ENCODE assay signal across 22 cellular contexts in the genomic region with DNA sequence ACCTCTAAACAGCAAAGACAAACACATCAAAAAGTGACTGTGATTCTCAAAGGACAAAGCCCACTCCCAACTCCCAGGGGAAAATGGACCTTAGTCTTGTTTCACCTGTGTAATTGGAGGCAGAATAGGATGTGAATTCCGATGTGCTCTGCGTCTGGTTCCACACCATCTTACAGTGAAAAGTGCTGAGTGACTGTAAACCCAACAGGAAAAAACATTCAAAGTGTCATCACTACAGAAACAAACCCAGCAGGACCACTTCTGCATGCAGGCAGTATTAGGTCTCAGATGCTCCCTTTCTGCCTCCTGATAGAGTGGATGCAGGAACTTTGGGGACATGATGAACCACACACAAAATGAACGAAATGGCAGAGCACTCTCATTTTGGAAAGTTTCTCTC. TPM values are rescaled to one million over a fixed set of nuclear protein-coding genes. Genes with fewer than 3 reads are reported as not detected.
DNase-seq lines count a peak whose midpoint lies in the region; ATAC-seq and TF ChIP-seq lines count a peak whose summit lies in the region.
"Had no signal": no experiment of that assay in that cellular context is flagged by ENCODE, and none has a peak within 500 bp of the region (broad histone marks: within the 10 kb centered on the region; RNA-seq: fewer than 3 reads in every experiment).

No MANE protein-coding gene starts in this region.

- H3K27ac ChIP-seq in lung (ENCODE audit: low read depth in 1 of 2, low read length in 1 of 2) (no peak overlapping the region), gastroesophageal sphincter (no peak overlapping the region)
- H3K27ac ChIP-seq: C4-2B, SJCRH30 had no signal

- TF ChIP-seq POLR2A in gastroesophageal sphincter (IDR thresholded peaks at IDR 0.05), result no peak

- peaks cover 2 to 3% of the 10 kb centered on the region in 2 donors for H3K9me3 Mint-ChIP-seq in activated T-cell treated with anti-CD3 and anti-CD28 coated beads, Interleukin-2, amount 50 U/mL, for 72 hours
- peaks cover 4% of the 10 kb centered on the region for H3K9me3 Mint-ChIP-seq in activated T-cell treated with anti-CD3 and anti-CD28 coated beads, Interleukin-2, amount 50 U/mL, for 4 hours
- peaks cover 4% of the 10 kb centered on the region for H3K9me3 Mint-ChIP-seq in WTC11
- peaks cover 3% of the 10 kb centered on the region for H3K9me3 Mint-ChIP-seq in stimulated activated effector memory CD8-positive, alpha-beta T cell treated with anti-CD3 and anti-CD28 coated beads, Interleukin-12 subunit alpha, Interleukin-12 subunit beta, amount 100 ng/mL, for 72 hours

- peaks cover 9 to 13% of the 10 kb centered on the region in 2 donors for H3K36me3 ChIP-seq in lung (ENCODE audit: control insufficient read depth in 2 of 2, insufficient read depth in 2 of 2, low read length in 2 of 2)
- H3K36me3 ChIP-seq in gastroesophageal sphincter, result peaks cover 0 to 34% of the 10 kb centered on the region in 2 donors

- H3K9me3 ChIP-seq in lung (ENCODE audit: control insufficient read depth in 2 of 2, insufficient read depth in 1 of 2, low read length in 1 of 2), result no peaks in the 10 kb centered on the region
- no peaks in the 10 kb centered on the region for H3K9me3 ChIP-seq in gastroesophageal sphincter
- H3K9me3 ChIP-seq: SJCRH30 had no signal

- TF ChIP-seq CTCF in WTC11 (IDR thresholded peaks at IDR 0.05), result no peak
- no peak for TF ChIP-seq CTCF in lung (IDR thresholded peaks at IDR 0.05; ENCODE audit: control extremely low read depth, extremely low read depth)
- TF ChIP-seq CTCF in gastroesophageal sphincter (IDR thresholded peaks at IDR 0.05), result no peak

- CTCF ChIA-PET in WTC11 (lab: Charles Lee), result no interaction called here

- WGBS in lung, 2 donors, result 85 to 95% methylated on average over 3 of the region's 3 CpGs
- 68 to 77% methylated on average over 3 of the region's 3 CpGs for WGBS in gastroesophageal sphincter (ENCODE audit: low coverage in 1 of 2), 2 donors

- H3K27me3 Mint-ChIP-seq in activated T-cell treated with anti-CD3 and anti-CD28 coated beads, Interleukin-2, amount 50 U/mL, for 72 hours (ENCODE audit: low read depth), result no peaks in the 10 kb centered on the region
- no peaks in the 10 kb centered on the region for H3K27me3 Mint-ChIP-seq in activated T-cell treated with anti-CD3 and anti-CD28 coated beads, Interleukin-2, amount 50 U/mL, for 4 hours (ENCODE audit: low read depth)
- H3K27me3 Mint-ChIP-seq in WTC11 (ENCODE audit: low read depth), result no peaks in the 10 kb centered on the region
- H3K27me3 Mint-ChIP-seq: CD8-positive, alpha-beta memory T cell had no signal

- no peak overlapping the region for H3K4me3 ChIP-seq in lung
- no peak overlapping the region for H3K4me3 ChIP-seq in gastroesophageal sphincter
- H3K4me3 ChIP-seq: GM23338, SJCRH30 had no signal

- ATAC-seq in activated T-cell treated with anti-CD3 and anti-CD28 coated beads, Interleukin-2, amount 50 U/mL, for 72 hours (replicated peaks in 1 of 2), result no peak
- no peak for ATAC-seq in activated T-cell treated with anti-CD3 and anti-CD28 coated beads, Interleukin-2, amount 50 U/mL, for 4 hours
- no peak for ATAC-seq in WTC11
- ATAC-seq in lung (ENCODE audit: insufficient read depth, low FRiP score), result no peak
- no peak for ATAC-seq in stimulated activated effector memory CD8-positive, alpha-beta T cell treated with anti-CD3 and anti-CD28 coated beads, Interleukin-12 subunit alpha, Interleukin-12 subunit beta, amount 100 ng/mL, for 72 hours
- ATAC-seq in gastroesophageal sphincter, result no peak
- ATAC-seq: GM23338, Panc1 had no signal

- peaks cover 28% of the 10 kb centered on the region for H3K4me1 Mint-ChIP-seq in activated T-cell treated with anti-CD3 and anti-CD28 coated beads, Interleukin-2, amount 50 U/mL, for 72 hours (ENCODE audit: low read depth)
- peaks cover 33% of the 10 kb centered on the region for H3K4me1 Mint-ChIP-seq in activated T-cell treated with anti-CD3 and anti-CD28 coated beads, Interleukin-2, amount 50 U/mL, for 4 hours (ENCODE audit: low read depth)
- H3K4me1 Mint-ChIP-seq in WTC11, result peaks cover 46% of the 10 kb centered on the region
- peaks cover 29% of the 10 kb centered on the region for H3K4me1 Mint-ChIP-seq in stimulated activated effector memory CD8-positive, alpha-beta T cell treated with anti-CD3 and anti-CD28 coated beads, Interleukin-12 subunit alpha, Interleukin-12 subunit beta, amount 100 ng/mL, for 72 hours

- H3K27ac Mint-ChIP-seq in activated T-cell treated with anti-CD3 and anti-CD28 coated beads, Interleukin-2, amount 50 U/mL, for 72 hours, result peak overlapping the region; percentile 61
- peak overlapping the region; percentile 11; the same call in 1 of the 2 replicates for H3K27ac Mint-ChIP-seq in WTC11
- peak overlapping the region; percentile 63 for H3K27ac Mint-ChIP-seq in stimulated activated effector memory CD8-positive, alpha-beta T cell treated with anti-CD3 and anti-CD28 coated beads, Interleukin-12 subunit alpha, Interleukin-12 subunit beta, amount 100 ng/mL, for 72 hours
- H3K27ac Mint-ChIP-seq: GM23338 had no signal

- H3K36me3 Mint-ChIP-seq in activated T-cell treated with anti-CD3 and anti-CD28 coated beads, Interleukin-2, amount 50 U/mL, for 72 hours (ENCODE audit: insufficient read depth in 2 of 2), result peaks cover 7 to 24% of the 10 kb centered on the region in 2 donors
- peaks cover 38% of the 10 kb centered on the region for H3K36me3 Mint-ChIP-seq in activated T-cell treated with anti-CD3 and anti-CD28 coated beads, Interleukin-2, amount 50 U/mL, for 4 hours (ENCODE audit: insufficient read depth)
- H3K36me3 Mint-ChIP-seq in WTC11, result peaks cover 37% of the 10 kb centered on the region
- H3K36me3 Mint-ChIP-seq in stimulated activated effector memory CD8-positive, alpha-beta T cell treated with anti-CD3 and anti-CD28 coated beads, Interleukin-12 subunit alpha, Interleukin-12 subunit beta, amount 100 ng/mL, for 72 hours, result peaks cover 46% of the 10 kb centered on the region

- H3K27me3 ChIP-seq in lung (ENCODE audit: control insufficient read depth, insufficient read depth), result no peaks in the 10 kb centered on the region
- no peaks in the 10 kb centered on the region for H3K27me3 ChIP-seq in gastroesophageal sphincter
- H3K27me3 ChIP-seq: SJCRH30 had no signal

- no peak overlapping the region for H3K4me3 Mint-ChIP-seq in activated T-cell treated with anti-CD3 and anti-CD28 coated beads, Interleukin-2, amount 50 U/mL, for 72 hours
- H3K4me3 Mint-ChIP-seq in activated T-cell treated with anti-CD3 and anti-CD28 coated beads, Interleukin-2, amount 50 U/mL, for 4 hours, result no peak overlapping the region
- H3K4me3 Mint-ChIP-seq in WTC11, result no peak overlapping the region
- no peak overlapping the region for H3K4me3 Mint-ChIP-seq in stimulated activated effector memory CD8-positive, alpha-beta T cell treated with anti-CD3 and anti-CD28 coated beads, Interleukin-12 subunit alpha, Interleukin-12 subunit beta, amount 100 ng/mL, for 72 hours
- H3K4me3 Mint-ChIP-seq: CD8-positive, alpha-beta memory T cell; GM23338 had no signal

- POLR2A ChIA-PET in WTC11 (lab: Charles Lee), result no interaction called here

- no peak for DNase-seq in activated T-cell treated with anti-CD3 and anti-CD28 coated beads, Interleukin-2, amount 50 U/mL, for 72 hours
- DNase-seq in activated T-cell treated with anti-CD3 and anti-CD28 coated beads, Interleukin-2, amount 50 U/mL, for 4 hours, result no peak
- DNase-seq in WTC11 (ENCODE audit: low spot score) (no peak), lung (ENCODE audit: low spot score) (peak; percentile 19), retina (no peak)
- DNase-seq in stimulated activated effector memory CD8-positive, alpha-beta T cell treated with anti-CD3 and anti-CD28 coated beads, Interleukin-12 subunit alpha, Interleukin-12 subunit beta, amount 100 ng/mL, for 72 hours (ENCODE audit: low spot score in 2 of 2), result no peak
- DNase-seq: 8988T; AML-193; CD8-positive, alpha-beta memory T cell; HCEC 1CT; IMR-90; MV-4-11; NCI-H1105 treated with DMSO at 0.1 percent for 48 hours; NCI-H2029 treated with DMSO at 0.1 percent for 48 hours; NCI-H2171; NCI-H345; NCI-H524; SJCRH30 had no signal

- peaks cover 0 to 8% of the 10 kb centered on the region in 2 donors for H3K4me1 ChIP-seq in lung (ENCODE audit: control insufficient read depth in 2 of 2, insufficient read depth in 2 of 2, low read length in 2 of 2)
- H3K4me1 ChIP-seq in gastroesophageal sphincter, result peaks cover 0 to 29% (median 9%) of the 10 kb centered on the region in 3 donors
- H3K4me1 ChIP-seq: SJCRH30 had no signal

- no peak for TF ChIP-seq EP300 in gastroesophageal sphincter (IDR thresholded peaks at IDR 0.05)

TF ChIP-seq in WTC11, 78 proteins besides CTCF, POLR2A, EP300 and RAD21 (continues in another document):
- TF ChIP-seq NFATC4 (CRISPR knock-in tag; IDR thresholded peaks at IDR 0.05) (no peak), ZNF317 (CRISPR knock-in tag; IDR thresholded peaks at IDR 0.05; ENCODE audit: borderline replicate concordance, low read depth) (no peak), JUN (CRISPR knock-in tag; IDR thresholded peaks at IDR 0.05) (no peak), OVOL2 (CRISPR knock-in tag; IDR thresholded peaks at IDR 0.05; ENCODE audit: borderline replicate concordance) (no peak), ATF3 (CRISPR knock-in tag; conservative IDR thresholded peaks at IDR 0.05) (no peak), ZNF416 (CRISPR knock-in tag; IDR thresholded peaks at IDR 0.05) (no peak), NFE2L1 (CRISPR knock-in tag; IDR thresholded peaks at IDR 0.05) (no peak)
- TF ChIP-seq, protein P1, sequence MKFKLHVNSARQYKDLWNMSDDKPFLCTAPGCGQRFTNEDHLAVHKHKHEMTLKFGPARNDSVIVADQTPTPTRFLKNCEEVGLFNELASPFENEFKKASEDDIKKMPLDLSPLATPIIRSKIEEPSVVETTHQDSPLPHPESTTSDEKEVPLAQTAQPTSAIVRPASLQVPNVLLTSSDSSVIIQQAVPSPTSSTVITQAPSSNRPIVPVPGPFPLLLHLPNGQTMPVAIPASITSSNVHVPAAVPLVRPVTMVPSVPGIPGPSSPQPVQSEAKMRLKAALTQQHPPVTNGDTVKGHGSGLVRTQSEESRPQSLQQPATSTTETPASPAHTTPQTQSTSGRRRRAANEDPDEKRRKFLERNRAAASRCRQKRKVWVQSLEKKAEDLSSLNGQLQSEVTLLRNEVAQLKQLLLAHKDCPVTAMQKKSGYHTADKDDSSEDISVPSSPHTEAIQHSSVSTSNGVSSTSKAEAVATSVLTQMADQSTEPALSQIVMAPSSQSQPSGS (CRISPR knock-in tag; IDR thresholded peaks at IDR 0.05; ENCODE audit: borderline replicate concordance, low read depth), result no peak

RNA-seq across cellular contexts. Expression of gene UQCRFS1, which starts 6.5 kb away (rescaled TPM):
- total RNA-seq in activated T-cell treated with anti-CD3 and anti-CD28 coated beads, Interleukin-2, amount 50 U/mL, for 72 hours, result 10 to 100 TPM; 39.1 to 40.1 TPM
- 10 to 100 TPM; 45.8 to 57.6 (median 52.3) TPM for total RNA-seq in activated T-cell treated with anti-CD3 and anti-CD28 coated beads, Interleukin-2, amount 50 U/mL, for 4 hours
- 55.1 to 58.2 TPM (median 55.5 TPM) in 3 replicates for total RNA-seq in WTC11 (2021)
- 10 to 100 TPM; 11.7 to 25.8 TPM for total RNA-seq in lung
- polyA plus RNA-seq in lung, result 10 to 100 TPM; 11.9 to 35.0 TPM
- total RNA-seq in gastroesophageal sphincter, result 10 to 100 TPM; 34.7 to 40.6 (median 37.7) TPM

Comparison
In these comparisons a context has a peak if more than half of its experiments do, and no peak if none do; other contexts are left out.
1. H3K27ac Mint-ChIP-seq: peak in every context shown above with its lines; median percentile 63 in stimulated activated effector memory CD8-positive, alpha-beta T cell treated with anti-CD3 and anti-CD28 coated beads, Interleukin-12 subunit alpha, Interleukin-12 subunit beta, amount 100 ng/mL, for 72 hours; 61 in activated T-cell treated with anti-CD3 and anti-CD28 coated beads, Interleukin-2, amount 50 U/mL, for 72 hours; 11 in WTC11.